In the genomic region with DNA sequence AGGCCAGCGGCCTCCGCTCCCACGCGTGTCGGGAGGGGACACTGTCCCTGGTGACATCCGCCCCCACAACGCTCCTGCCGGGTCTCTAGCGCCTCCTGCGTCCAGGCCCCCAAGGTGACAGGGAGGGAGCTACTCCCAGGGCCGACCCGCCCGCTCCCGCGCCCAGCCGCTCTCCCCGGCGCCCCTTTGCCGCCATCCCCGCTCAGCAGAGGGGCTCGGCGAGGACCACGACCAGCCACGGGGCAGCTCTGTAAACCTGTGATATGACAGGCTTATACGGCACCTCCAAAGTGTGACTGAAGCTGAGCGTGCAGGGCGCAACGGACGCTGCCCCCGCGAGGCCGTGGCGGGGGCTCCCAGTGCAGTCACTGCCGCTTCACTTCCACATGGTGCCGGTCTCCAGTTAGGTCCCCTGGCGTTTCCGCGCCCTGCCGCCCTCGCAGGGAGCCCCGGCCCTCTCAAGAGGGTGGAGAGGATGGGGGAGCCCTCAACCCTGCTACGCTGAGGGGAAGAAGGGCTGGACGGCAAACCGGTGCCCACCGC, we compare ENCODE assay signal across 1 cellular context.
TF ChIP-seq lines count a peak whose summit lies in the region.

No MANE protein-coding gene starts in this region.

TF ChIP-seq in neural cell, 6 proteins besides CTCF, POLR2A, EP300 and RAD21:
- TF ChIP-seq MXI1 (conservative IDR thresholded peaks at IDR 0.05; ENCODE audit: poor library complexity, severe bottlenecking) (no peak), POLR2AphosphoS5 (IDR thresholded peaks at IDR 0.05) (no peak), EZH2 (IDR thresholded peaks at IDR 0.05; ENCODE audit: borderline replicate concordance, insufficient read depth, low read length, poor library complexity, severe bottlenecking) (no peak), SMC3 (conservative IDR thresholded peaks at IDR 0.05; ENCODE audit: poor library complexity) (no peak), TAF1 (IDR thresholded peaks at IDR 0.05; ENCODE audit: low read depth) (no peak)
- TF ChIP-seq, protein P1, sequence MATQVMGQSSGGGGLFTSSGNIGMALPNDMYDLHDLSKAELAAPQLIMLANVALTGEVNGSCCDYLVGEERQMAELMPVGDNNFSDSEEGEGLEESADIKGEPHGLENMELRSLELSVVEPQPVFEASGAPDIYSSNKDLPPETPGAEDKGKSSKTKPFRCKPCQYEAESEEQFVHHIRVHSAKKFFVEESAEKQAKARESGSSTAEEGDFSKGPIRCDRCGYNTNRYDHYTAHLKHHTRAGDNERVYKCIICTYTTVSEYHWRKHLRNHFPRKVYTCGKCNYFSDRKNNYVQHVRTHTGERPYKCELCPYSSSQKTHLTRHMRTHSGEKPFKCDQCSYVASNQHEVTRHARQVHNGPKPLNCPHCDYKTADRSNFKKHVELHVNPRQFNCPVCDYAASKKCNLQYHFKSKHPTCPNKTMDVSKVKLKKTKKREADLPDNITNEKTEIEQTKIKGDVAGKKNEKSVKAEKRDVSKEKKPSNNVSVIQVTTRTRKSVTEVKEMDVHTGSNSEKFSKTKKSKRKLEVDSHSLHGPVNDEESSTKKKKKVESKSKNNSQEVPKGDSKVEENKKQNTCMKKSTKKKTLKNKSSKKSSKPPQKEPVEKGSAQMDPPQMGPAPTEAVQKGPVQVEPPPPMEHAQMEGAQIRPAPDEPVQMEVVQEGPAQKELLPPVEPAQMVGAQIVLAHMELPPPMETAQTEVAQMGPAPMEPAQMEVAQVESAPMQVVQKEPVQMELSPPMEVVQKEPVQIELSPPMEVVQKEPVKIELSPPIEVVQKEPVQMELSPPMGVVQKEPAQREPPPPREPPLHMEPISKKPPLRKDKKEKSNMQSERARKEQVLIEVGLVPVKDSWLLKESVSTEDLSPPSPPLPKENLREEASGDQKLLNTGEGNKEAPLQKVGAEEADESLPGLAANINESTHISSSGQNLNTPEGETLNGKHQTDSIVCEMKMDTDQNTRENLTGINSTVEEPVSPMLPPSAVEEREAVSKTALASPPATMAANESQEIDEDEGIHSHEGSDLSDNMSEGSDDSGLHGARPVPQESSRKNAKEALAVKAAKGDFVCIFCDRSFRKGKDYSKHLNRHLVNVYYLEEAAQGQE (IDR thresholded peaks at IDR 0.05; ENCODE audit: borderline replicate concordance): no peak
